9 cellular contexts compared by ENCODE assay signal in the genomic region with DNA sequence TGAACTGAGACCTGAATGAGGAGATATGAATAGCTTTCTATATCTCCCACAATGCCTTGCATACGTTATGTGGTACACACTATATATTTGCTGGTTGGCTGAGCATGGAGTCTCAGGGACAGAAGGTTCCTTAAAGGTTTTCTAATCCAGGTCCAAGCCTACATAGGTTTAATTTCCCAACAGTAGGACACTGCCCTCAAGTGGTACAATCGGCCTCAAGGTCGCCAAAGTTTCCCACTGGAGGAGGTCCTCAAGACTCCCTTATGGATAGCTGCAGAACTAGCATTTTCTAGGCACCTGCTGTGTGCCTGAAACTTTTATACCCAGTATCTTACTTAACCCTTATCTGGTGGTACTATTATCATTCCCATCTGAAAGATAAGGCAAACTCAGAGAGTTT. TPM values are rescaled to one million over a fixed set of nuclear protein-coding genes. Genes with fewer than 3 reads are reported as not detected.
DNase-seq lines count a peak whose midpoint lies in the region; ATAC-seq and TF ChIP-seq lines count a peak whose summit lies in the region.
"Had no signal": no experiment of that assay in that cellular context is flagged by ENCODE, and none has a peak within 500 bp of the region (broad histone marks: within the 10 kb centered on the region; RNA-seq: fewer than 3 reads in every experiment).

No MANE protein-coding gene starts in this region.

- H3K4me1 ChIP-seq in left lung = no peaks in the 10 kb centered on the region

- H3K27me3 ChIP-seq in left lung (peaks cover 0 to 12% of the 10 kb centered on the region in 2 donors), MG63 (no peaks in the 10 kb centered on the region)

- no peaks in the 10 kb centered on the region for H3K36me3 Mint-ChIP-seq in natural killer cell

- in situ Hi-C loops in astrocyte of the spinal cord (cut with HindIII; ENCODE audit: low sequenced_read_pairs) = no loop called here

- H3K9me3 ChIP-seq in left lung (no peaks in the 10 kb centered on the region), MG63 (no peaks in the 10 kb centered on the region)

- intact Hi-C loops in left lung (cut with DNase I) = loop anchor here in 1 of 2 donors (5.0 kb wide), 1 partner anchor 76 kb away; no protein-coding TSS in a partner anchor
- intact Hi-C loops in natural killer cell (cut with micrococcal nuclease) = no loop called here

- H3K36me3 ChIP-seq in left lung (no peaks in the 10 kb centered on the region), MG63 (no peaks in the 10 kb centered on the region)

- DNase-seq in AG20443 (ENCODE audit: low spot score) = peak; percentile 32
- DNase-seq in HT-29 (ENCODE audit: low spot score) = peak; percentile 66
- DNase-seq in astrocyte of the spinal cord (ENCODE audit: low read depth, low spot score) = peak; percentile 4
- no peak for DNase-seq in left lung
- DNase-seq in MG63 = no peak
- no peak for DNase-seq in natural killer cell
- DNase-seq: NCI-H748 treated with DMSO at 0.1 percent for 48 hours had no signal

- H3K9me3 Mint-ChIP-seq in natural killer cell = no peaks in the 10 kb centered on the region

- peaks cover 10 to 31% of the 10 kb centered on the region in 2 donors for H3K27me3 Mint-ChIP-seq in natural killer cell (ENCODE audit: low read depth in 2 of 2)

- no peaks in the 10 kb centered on the region for H3K4me1 Mint-ChIP-seq in natural killer cell

- H3K27ac ChIP-seq in left lung = no peak overlapping the region

- ATAC-seq in left lung = peak; percentile 91
- ATAC-seq in natural killer cell = no peak
- no peak for ATAC-seq in HG03108 (IDR thresholded peaks at IDR 0.05; ENCODE audit: unreplicated experiment)
- ATAC-seq in GM18873 (IDR thresholded peaks at IDR 0.05; ENCODE audit: low FRiP score, unreplicated experiment) = no peak

- no peak overlapping the region for H3K27ac Mint-ChIP-seq in natural killer cell

- no peak overlapping the region for H3K4me3 ChIP-seq in astrocyte of the spinal cord (ENCODE audit: low read depth, low read length)
- no peak overlapping the region for H3K4me3 ChIP-seq in left lung
- H3K4me3 ChIP-seq in MG63 = no peak overlapping the region

- H3K4me3 Mint-ChIP-seq in natural killer cell = no peak overlapping the region

- peak; percentile 46 for TF ChIP-seq CTCF in astrocyte of the spinal cord (IDR thresholded peaks at IDR 0.05; ENCODE audit: low read depth, low read length)
- TF ChIP-seq CTCF in left lung (IDR thresholded peaks at IDR 0.05) = peak; percentile 22 to 38
- TF ChIP-seq CTCF in natural killer cell (IDR thresholded peaks at IDR 0.05) = no peak

RNA-seq across cellular contexts. Expression of gene EFNB1, which starts 21.0 kb away (rescaled TPM):
- total RNA-seq in HT-29 (2014; rRNA removed; shearing (Covaris generic)) = 285 and 300 TPM in 2 replicates
- 10 to 100 TPM; 34.8 to 44.3 TPM for total RNA-seq in left lung
- total RNA-seq in MG63 (2014; rRNA removed; shearing (Covaris generic); ENCODE audit: low replicate concordance) = 19.1 and 49.6 TPM in 2 replicates
- total RNA-seq in natural killer cell = 1 to 10 TPM; 3.2 to 4.7 (median 3.3) TPM

Comparison
In these comparisons a context has a peak if more than half of its experiments do, and no peak if none do; other contexts are left out.
1. DNase-seq: peak in AG20443 (single experiment), HT-29 (single experiment) and astrocyte of the spinal cord (single experiment); none in left lung (0 of 2), MG63 (single experiment) and natural killer cell (single experiment).